Comparison of ENCODE assay signal across 11 cellular contexts in genomic region chr7:98285132-98286092, GRCh38. TPM values are rescaled to one million over a fixed set of nuclear protein-coding genes. Genes with fewer than 3 reads are reported as not detected.
DNase-seq lines count a peak whose midpoint lies in the region; ATAC-seq and TF ChIP-seq lines count a peak whose summit lies in the region.
"Had no signal": no experiment of that assay in that cellular context is flagged by ENCODE, and none has a peak within 500 bp of the region (broad histone marks: within the 10 kb centered on the region; RNA-seq: fewer than 3 reads in every experiment).

No MANE protein-coding gene starts in this region.

- BruUV-seq in Calu3 (replicated peaks; lab: Mats Ljungman, UMichigan) = no TSS peak

- CTCF ChIA-PET in Calu3 (lab: Charles Lee) = interaction anchor here (0.5 to 1.0 kb wide), 2 partner anchors 73 to 788 kb away, joined by 3 read pairs; no protein-coding TSS in a partner anchor

- peaks cover 82% of the 10 kb centered on the region for H3K79me2 ChIP-seq in hepatocyte

- peak overlapping the region; percentile 91 for H3K27ac Mint-ChIP-seq in Calu3 (ENCODE audit: unreplicated experiment)
- H3K27ac Mint-ChIP-seq in activated T-helper 17 cell treated with anti-CD3 and anti-CD28 coated beads, Interleukin-2, amount 50 U/mL, for 72 hours = peak overlapping the region; percentile 50

- peak overlapping the region; percentile 91 for H3K4me3 Mint-ChIP-seq in Calu3 (ENCODE audit: low read depth, unreplicated experiment)
- H3K4me3 Mint-ChIP-seq in activated T-helper 17 cell treated with anti-CD3 and anti-CD28 coated beads, Interleukin-2, amount 50 U/mL, for 72 hours = no peak overlapping the region
- H3K4me3 Mint-ChIP-seq: GM23338 had no signal

- peaks cover 79% of the 10 kb centered on the region for H3K36me3 Mint-ChIP-seq in Calu3 (ENCODE audit: insufficient read depth, unreplicated experiment)
- peaks cover 9% of the 10 kb centered on the region for H3K36me3 Mint-ChIP-seq in activated T-helper 17 cell treated with anti-CD3 and anti-CD28 coated beads, Interleukin-2, amount 50 U/mL, for 72 hours (ENCODE audit: low read depth)

- H3K36me3 ChIP-seq in hepatocyte (replicated peaks; ENCODE audit: insufficient read depth, low read depth) (no peaks in the 10 kb centered on the region), skeletal muscle tissue (ENCODE audit: control insufficient read depth in 3 of 3, insufficient read depth in 3 of 3, low read length in 3 of 3) (peaks cover 0 to 7% (median 5%) of the 10 kb centered on the region in 3 donors)

- H3K4me2 ChIP-seq in hepatocyte = peak overlapping the region; percentile 96

- H3K4me1 Mint-ChIP-seq in Calu3 (ENCODE audit: low read depth, unreplicated experiment) = peaks cover 25% of the 10 kb centered on the region
- H3K4me1 Mint-ChIP-seq in activated T-helper 17 cell treated with anti-CD3 and anti-CD28 coated beads, Interleukin-2, amount 50 U/mL, for 72 hours = peaks cover 12% of the 10 kb centered on the region

- no peaks in the 10 kb centered on the region for H3K27me3 Mint-ChIP-seq in Calu3 (ENCODE audit: unreplicated experiment)
- no peaks in the 10 kb centered on the region for H3K27me3 Mint-ChIP-seq in activated T-helper 17 cell treated with anti-CD3 and anti-CD28 coated beads, Interleukin-2, amount 50 U/mL, for 72 hours
- H3K27me3 Mint-ChIP-seq: activated naive CD8-positive, alpha-beta T cell treated with anti-CD3 and anti-CD28 coated beads for 36 hours had no signal

- 89% methylated on average over 19 of the region's 21 CpGs for WGBS in hepatocyte (ENCODE audit: low lambda C conversion rate, missing lambda C conversion rate)

- TF ChIP-seq CTCF in Calu3 (IDR thresholded peaks at IDR 0.05; ENCODE audit: unreplicated experiment) = no peak
- TF ChIP-seq CTCF in hepatocyte (IDR thresholded peaks at IDR 0.05; ENCODE audit: poor library complexity) = no peak

- no peak for ATAC-seq in activated T-helper 17 cell treated with anti-CD3 and anti-CD28 coated beads, Interleukin-2, amount 50 U/mL, for 72 hours (replicated peaks)
- no peak for ATAC-seq in GM18867 (IDR thresholded peaks at IDR 0.05; ENCODE audit: unreplicated experiment)
- no peak for ATAC-seq in HG02571 (IDR thresholded peaks at IDR 0.05; ENCODE audit: unreplicated experiment)
- ATAC-seq: GM23338 had no signal

- no peaks in the 10 kb centered on the region for H3K9me3 Mint-ChIP-seq in Calu3 (ENCODE audit: low read depth, unreplicated experiment)
- no peaks in the 10 kb centered on the region for H3K9me3 Mint-ChIP-seq in activated T-helper 17 cell treated with anti-CD3 and anti-CD28 coated beads, Interleukin-2, amount 50 U/mL, for 72 hours
- H3K9me3 Mint-ChIP-seq: activated naive CD8-positive, alpha-beta T cell treated with anti-CD3 and anti-CD28 coated beads for 36 hours; GM23338 had no signal

- peak overlapping the region; percentile 89 to 94 (median 94) for H3K9ac ChIP-seq in skeletal muscle tissue (ENCODE audit: low read depth in 1 of 3, low read length in 3 of 3)

- H3K4me3 ChIP-seq in hepatocyte (no peak overlapping the region), skeletal muscle tissue (ENCODE audit: low read length in 3 of 3) (peak overlapping the region; percentile 79 to 91 (median 89))
- H3K4me3 ChIP-seq: GM23338, SK-N-MC had no signal

- no peaks in the 10 kb centered on the region for H3K9me3 ChIP-seq in hepatocyte (ENCODE audit: low read depth)
- H3K9me3 ChIP-seq in skeletal muscle tissue (ENCODE audit: control insufficient read depth in 3 of 3, low read length in 3 of 3) = no peaks in the 10 kb centered on the region

- peak overlapping the region; percentile 95 for H3K27ac ChIP-seq in hepatocyte
- peak overlapping the region; percentile 96 for H3K27ac ChIP-seq in skeletal muscle tissue (ENCODE audit: low read depth, low read length)
- H3K27ac ChIP-seq: SK-N-MC had no signal

- peaks cover 74% of the 10 kb centered on the region for H4K20me1 ChIP-seq in hepatocyte (ENCODE audit: insufficient read depth, poor library complexity, severe bottlenecking)

- no peak overlapping the region for H2AFZ ChIP-seq in hepatocyte
- H2AFZ ChIP-seq: GM23338 had no signal

- no peaks in the 10 kb centered on the region for H3K9me2 ChIP-seq in hepatocyte (replicated peaks; ENCODE audit: insufficient read depth)

- H3K4me1 ChIP-seq in hepatocyte (ENCODE audit: insufficient read depth) = peaks cover 43% of the 10 kb centered on the region
- peaks cover 66 to 80% (median 76%) of the 10 kb centered on the region in 3 donors for H3K4me1 ChIP-seq in skeletal muscle tissue (ENCODE audit: control insufficient read depth in 3 of 3, insufficient read depth in 3 of 3, low read length in 3 of 3)

- DNase-seq in Calu3 (no peak), hepatocyte (ENCODE audit: low spot score) (no peak), HPDE6-E6E7 (ENCODE audit: extremely low spot score) (no peak), DMS53 treated with DMSO at 0.1 percent for 48 hours (lab: John Stamatoyannopoulos, UW; ENCODE audit: unreplicated experiment) (no peak)
- DNase-seq: activated naive CD8-positive, alpha-beta T cell treated with anti-CD3 and anti-CD28 coated beads for 36 hours had no signal

- H3K27me3 ChIP-seq in hepatocyte (no peaks in the 10 kb centered on the region), skeletal muscle tissue (ENCODE audit: control insufficient read depth in 3 of 3, insufficient read depth in 3 of 3, low read length in 3 of 3) (no peaks in the 10 kb centered on the region)

- intact Hi-C loops in Calu3 (cut with micrococcal nuclease; ENCODE audit: unreplicated experiment) = loop anchor here (10.0 kb wide), 1 partner anchor 69 kb away; no protein-coding TSS in a partner anchor

RNA-seq across cellular contexts. Expression of gene BRI3, which starts 3.9 kb away (rescaled TPM):
- total RNA-seq in Calu3 (2022) (101 and 124 TPM in 2 replicates), hepatocyte (71.5 and 84.0 TPM in 2 replicates), skeletal muscle tissue (34.4 TPM)
- 10 to 100 TPM; 48.2 to 52.6 TPM for total RNA-seq in activated T-helper 17 cell treated with anti-CD3 and anti-CD28 coated beads, Interleukin-2, amount 50 U/mL, for 72 hours
- 101 and 104 TPM in 2 replicates for polyA plus RNA-seq in hepatocyte

RNA-seq across cellular contexts. Expression of gene TECPR1, which starts 33.4 kb away (rescaled TPM):
- total RNA-seq in Calu3 (2022) = 12.9 and 13.2 TPM in 2 replicates
- total RNA-seq in activated T-helper 17 cell treated with anti-CD3 and anti-CD28 coated beads, Interleukin-2, amount 50 U/mL, for 72 hours = 10 to 100 TPM; 29.0 to 37.1 TPM
- total RNA-seq in hepatocyte = 6.0 and 10.7 TPM in 2 replicates
- polyA plus RNA-seq in hepatocyte = 9.8 and 11.3 TPM in 2 replicates
- 15.1 TPM for total RNA-seq in skeletal muscle tissue
